ENCODE assay signal across 1 cellular context in the genomic region with DNA sequence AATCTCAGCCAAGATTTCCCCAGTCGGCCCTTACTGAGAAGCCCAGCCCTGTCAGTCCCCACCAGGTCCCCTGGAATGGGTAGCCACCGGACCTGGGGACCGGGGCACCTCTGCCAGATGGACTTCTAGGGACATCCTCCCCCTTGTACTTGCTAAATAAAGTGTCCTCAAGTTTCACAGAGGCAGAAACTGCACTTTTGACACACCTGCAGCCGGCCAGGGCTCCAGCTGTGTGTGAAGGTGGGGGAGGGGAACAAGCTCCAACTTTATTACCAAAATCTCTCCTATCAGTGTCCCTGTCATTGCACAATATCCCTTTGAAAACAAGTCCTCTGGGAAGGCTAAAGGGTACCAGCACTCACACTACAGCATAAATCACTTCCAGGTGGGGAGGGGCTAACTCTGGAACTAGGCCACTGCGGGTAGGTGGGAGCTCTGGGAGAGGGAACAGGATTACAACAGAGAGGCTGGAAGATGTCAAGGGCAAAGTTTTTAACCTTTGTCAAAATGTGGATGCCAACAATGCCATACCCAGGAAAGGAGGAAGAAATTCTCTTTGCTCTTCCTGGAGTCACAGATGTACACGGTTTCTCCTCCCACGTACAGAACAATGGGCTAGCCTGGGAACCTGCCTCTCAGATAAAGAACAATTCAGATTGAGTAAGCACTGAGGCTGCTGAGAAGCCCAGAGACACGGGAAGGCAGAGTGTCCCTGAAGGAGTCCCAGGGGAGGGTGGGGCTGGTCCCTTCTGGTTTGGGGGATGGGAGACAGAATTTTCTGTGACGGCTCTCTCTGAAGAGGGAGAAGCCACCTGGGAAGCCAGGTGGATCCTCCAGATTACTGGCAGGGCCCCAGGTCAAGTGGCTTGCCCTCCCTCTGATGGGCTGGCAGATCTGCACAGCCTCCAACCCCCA.
TF ChIP-seq lines count a peak whose summit lies in the region.

No MANE protein-coding gene starts in this region.

TF ChIP-seq in HepG2, 621 proteins besides CTCF, POLR2A, EP300 and RAD21 (continues in another document):
- no peak for TF ChIP-seq TAF15 (IDR thresholded peaks at IDR 0.05; ENCODE audit: low read depth, low read length, poor library complexity, severe bottlenecking)
- TF ChIP-seq SMC3 (IDR thresholded peaks at IDR 0.05; ENCODE audit: low read length): peak; percentile 9; the same call in 1 of the 2 replicates
- TF ChIP-seq, protein P1, sequence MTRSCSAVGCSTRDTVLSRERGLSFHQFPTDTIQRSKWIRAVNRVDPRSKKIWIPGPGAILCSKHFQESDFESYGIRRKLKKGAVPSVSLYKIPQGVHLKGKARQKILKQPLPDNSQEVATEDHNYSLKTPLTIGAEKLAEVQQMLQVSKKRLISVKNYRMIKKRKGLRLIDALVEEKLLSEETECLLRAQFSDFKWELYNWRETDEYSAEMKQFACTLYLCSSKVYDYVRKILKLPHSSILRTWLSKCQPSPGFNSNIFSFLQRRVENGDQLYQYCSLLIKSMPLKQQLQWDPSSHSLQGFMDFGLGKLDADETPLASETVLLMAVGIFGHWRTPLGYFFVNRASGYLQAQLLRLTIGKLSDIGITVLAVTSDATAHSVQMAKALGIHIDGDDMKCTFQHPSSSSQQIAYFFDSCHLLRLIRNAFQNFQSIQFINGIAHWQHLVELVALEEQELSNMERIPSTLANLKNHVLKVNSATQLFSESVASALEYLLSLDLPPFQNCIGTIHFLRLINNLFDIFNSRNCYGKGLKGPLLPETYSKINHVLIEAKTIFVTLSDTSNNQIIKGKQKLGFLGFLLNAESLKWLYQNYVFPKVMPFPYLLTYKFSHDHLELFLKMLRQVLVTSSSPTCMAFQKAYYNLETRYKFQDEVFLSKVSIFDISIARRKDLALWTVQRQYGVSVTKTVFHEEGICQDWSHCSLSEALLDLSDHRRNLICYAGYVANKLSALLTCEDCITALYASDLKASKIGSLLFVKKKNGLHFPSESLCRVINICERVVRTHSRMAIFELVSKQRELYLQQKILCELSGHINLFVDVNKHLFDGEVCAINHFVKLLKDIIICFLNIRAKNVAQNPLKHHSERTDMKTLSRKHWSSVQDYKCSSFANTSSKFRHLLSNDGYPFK (CRISPR knock-in tag; IDR thresholded peaks at IDR 0.05; ENCODE audit: borderline replicate concordance): no peak; the same call in 1 of the 2 replicates
- TF ChIP-seq, protein P2, sequence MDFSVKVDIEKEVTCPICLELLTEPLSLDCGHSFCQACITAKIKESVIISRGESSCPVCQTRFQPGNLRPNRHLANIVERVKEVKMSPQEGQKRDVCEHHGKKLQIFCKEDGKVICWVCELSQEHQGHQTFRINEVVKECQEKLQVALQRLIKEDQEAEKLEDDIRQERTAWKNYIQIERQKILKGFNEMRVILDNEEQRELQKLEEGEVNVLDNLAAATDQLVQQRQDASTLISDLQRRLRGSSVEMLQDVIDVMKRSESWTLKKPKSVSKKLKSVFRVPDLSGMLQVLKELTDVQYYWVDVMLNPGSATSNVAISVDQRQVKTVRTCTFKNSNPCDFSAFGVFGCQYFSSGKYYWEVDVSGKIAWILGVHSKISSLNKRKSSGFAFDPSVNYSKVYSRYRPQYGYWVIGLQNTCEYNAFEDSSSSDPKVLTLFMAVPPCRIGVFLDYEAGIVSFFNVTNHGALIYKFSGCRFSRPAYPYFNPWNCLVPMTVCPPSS (IDR thresholded peaks at IDR 0.05): no peak
- peak; percentile 82 for TF ChIP-seq REPIN1 (CRISPR knock-in tag; IDR thresholded peaks at IDR 0.05; ENCODE audit: borderline replicate concordance, low read depth)
- TF ChIP-seq RFX3 (CRISPR knock-in tag; IDR thresholded peaks at IDR 0.05): no peak
- TF ChIP-seq ZSCAN9 (CRISPR knock-in tag; IDR thresholded peaks at IDR 0.05; ENCODE audit: borderline replicate concordance): no peak
- TF ChIP-seq, protein P3, sequence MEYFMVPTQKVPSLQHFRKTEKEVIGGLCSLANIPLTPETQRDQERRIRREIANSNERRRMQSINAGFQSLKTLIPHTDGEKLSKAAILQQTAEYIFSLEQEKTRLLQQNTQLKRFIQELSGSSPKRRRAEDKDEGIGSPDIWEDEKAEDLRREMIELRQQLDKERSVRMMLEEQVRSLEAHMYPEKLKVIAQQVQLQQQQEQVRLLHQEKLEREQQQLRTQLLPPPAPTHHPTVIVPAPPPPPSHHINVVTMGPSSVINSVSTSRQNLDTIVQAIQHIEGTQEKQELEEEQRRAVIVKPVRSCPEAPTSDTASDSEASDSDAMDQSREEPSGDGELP (IDR thresholded peaks at IDR 0.05; ENCODE audit: borderline replicate concordance, low read depth): peak; percentile 96
- TF ChIP-seq NRL (CRISPR knock-in tag; IDR thresholded peaks at IDR 0.05; ENCODE audit: borderline replicate concordance): no peak
- peak; percentile 89 for TF ChIP-seq HMG20B (CRISPR knock-in tag; conservative IDR thresholded peaks at IDR 0.05)
- peak; percentile 78 for TF ChIP-seq SAP130 (CRISPR knock-in tag; IDR thresholded peaks at IDR 0.05; ENCODE audit: low read depth)
- TF ChIP-seq SOX6 (IDR thresholded peaks at IDR 0.05): no peak
- peak; percentile 93 for TF ChIP-seq SOX6 (CRISPR knock-in tag; IDR thresholded peaks at IDR 0.05)
- TF ChIP-seq GATAD1 (CRISPR knock-in tag; IDR thresholded peaks at IDR 0.05): peak; percentile 54; the same call in 1 of the 2 replicates
- peak; percentile 92 for TF ChIP-seq RCOR2 (CRISPR knock-in tag; IDR thresholded peaks at IDR 0.05)
- TF ChIP-seq ZMYM2 (CRISPR knock-in tag; IDR thresholded peaks at IDR 0.05): peak; percentile 93
- TF ChIP-seq TBX3 (IDR thresholded peaks at IDR 0.05; ENCODE audit: borderline replicate concordance): no peak
- TF ChIP-seq POLR2AphosphoS2 (IDR thresholded peaks at IDR 0.05; ENCODE audit: low read depth, low read length): no peak
- TF ChIP-seq MAFK (conservative IDR thresholded peaks at IDR 0.05 in 1 of 2, IDR thresholded peaks at IDR 0.05 in 1 of 2; ENCODE audit: low read length in 2 of 2): no peak
- TF ChIP-seq ZNF644 (CRISPR knock-in tag; IDR thresholded peaks at IDR 0.05; ENCODE audit: low read depth): no peak
- no peak for TF ChIP-seq ZNF564 (CRISPR knock-in tag; IDR thresholded peaks at IDR 0.05)
- peak; percentile 99 for TF ChIP-seq CEBPG (CRISPR knock-in tag; IDR thresholded peaks at IDR 0.05)
- TF ChIP-seq, protein P4, sequence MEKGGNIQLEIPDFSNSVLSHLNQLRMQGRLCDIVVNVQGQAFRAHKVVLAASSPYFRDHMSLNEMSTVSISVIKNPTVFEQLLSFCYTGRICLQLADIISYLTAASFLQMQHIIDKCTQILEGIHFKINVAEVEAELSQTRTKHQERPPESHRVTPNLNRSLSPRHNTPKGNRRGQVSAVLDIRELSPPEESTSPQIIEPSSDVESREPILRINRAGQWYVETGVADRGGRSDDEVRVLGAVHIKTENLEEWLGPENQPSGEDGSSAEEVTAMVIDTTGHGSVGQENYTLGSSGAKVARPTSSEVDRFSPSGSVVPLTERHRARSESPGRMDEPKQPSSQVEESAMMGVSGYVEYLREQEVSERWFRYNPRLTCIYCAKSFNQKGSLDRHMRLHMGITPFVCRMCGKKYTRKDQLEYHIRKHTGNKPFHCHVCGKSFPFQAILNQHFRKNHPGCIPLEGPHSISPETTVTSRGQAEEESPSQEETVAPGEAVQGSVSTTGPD (CRISPR knock-in tag; IDR thresholded peaks at IDR 0.05): peak; percentile 74; the same call in 1 of the 2 replicates
- TF ChIP-seq, protein P5, sequence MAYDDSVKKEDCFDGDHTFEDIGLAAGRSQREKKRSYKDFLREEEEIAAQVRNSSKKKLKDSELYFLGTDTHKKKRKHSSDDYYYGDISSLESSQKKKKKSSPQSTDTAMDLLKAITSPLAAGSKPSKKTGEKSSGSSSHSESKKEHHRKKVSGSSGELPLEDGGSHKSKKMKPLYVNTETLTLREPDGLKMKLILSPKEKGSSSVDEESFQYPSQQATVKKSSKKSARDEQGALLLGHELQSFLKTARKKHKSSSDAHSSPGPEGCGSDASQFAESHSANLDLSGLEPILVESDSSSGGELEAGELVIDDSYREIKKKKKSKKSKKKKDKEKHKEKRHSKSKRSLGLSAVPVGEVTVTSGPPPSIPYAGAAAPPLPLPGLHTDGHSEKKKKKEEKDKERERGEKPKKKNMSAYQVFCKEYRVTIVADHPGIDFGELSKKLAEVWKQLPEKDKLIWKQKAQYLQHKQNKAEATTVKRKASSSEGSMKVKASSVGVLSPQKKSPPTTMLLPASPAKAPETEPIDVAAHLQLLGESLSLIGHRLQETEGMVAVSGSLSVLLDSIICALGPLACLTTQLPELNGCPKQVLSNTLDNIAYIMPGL (CRISPR knock-in tag; IDR thresholded peaks at IDR 0.05; ENCODE audit: borderline replicate concordance in 1 of 2, low read depth in 1 of 2): 0 out of 4 replicates have a peak, but pooled peaks of 1 of the 2 experiments have one; percentile 18
- TF ChIP-seq, protein P6, sequence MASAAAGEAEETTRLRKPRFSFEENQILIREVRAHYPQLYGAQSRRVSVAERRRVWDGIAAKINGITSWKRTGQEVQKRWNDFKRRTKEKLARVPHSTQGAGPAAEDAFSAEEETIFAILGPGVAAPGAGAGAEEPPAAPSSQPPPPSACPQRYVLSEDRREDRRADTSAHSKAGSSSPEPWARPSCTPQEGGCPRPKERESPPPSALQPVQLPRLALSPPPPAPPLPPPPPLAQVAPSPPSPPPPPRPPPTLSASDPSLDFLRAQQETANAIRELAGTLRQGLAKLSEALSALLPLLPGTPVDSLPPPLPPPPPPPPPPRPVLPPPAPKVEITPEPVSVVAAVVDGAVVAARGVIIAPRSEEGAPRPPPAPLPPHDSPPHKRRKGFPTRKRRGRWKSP (CRISPR knock-in tag; IDR thresholded peaks at IDR 0.05): no peak
- TF ChIP-seq TBP (CRISPR knock-in tag; IDR thresholded peaks at IDR 0.05): no peak
- TF ChIP-seq FOXJ3 (CRISPR knock-in tag; IDR thresholded peaks at IDR 0.05; ENCODE audit: borderline replicate concordance): peak; percentile 66; the same call in 1 of the 2 replicates
- TF ChIP-seq MBD4 (IDR thresholded peaks at IDR 0.05; ENCODE audit: borderline replicate concordance, low read length): no peak
- peak; percentile 49 for TF ChIP-seq ELF1 (CRISPR knock-in tag; IDR thresholded peaks at IDR 0.05)
- TF ChIP-seq, protein P7, sequence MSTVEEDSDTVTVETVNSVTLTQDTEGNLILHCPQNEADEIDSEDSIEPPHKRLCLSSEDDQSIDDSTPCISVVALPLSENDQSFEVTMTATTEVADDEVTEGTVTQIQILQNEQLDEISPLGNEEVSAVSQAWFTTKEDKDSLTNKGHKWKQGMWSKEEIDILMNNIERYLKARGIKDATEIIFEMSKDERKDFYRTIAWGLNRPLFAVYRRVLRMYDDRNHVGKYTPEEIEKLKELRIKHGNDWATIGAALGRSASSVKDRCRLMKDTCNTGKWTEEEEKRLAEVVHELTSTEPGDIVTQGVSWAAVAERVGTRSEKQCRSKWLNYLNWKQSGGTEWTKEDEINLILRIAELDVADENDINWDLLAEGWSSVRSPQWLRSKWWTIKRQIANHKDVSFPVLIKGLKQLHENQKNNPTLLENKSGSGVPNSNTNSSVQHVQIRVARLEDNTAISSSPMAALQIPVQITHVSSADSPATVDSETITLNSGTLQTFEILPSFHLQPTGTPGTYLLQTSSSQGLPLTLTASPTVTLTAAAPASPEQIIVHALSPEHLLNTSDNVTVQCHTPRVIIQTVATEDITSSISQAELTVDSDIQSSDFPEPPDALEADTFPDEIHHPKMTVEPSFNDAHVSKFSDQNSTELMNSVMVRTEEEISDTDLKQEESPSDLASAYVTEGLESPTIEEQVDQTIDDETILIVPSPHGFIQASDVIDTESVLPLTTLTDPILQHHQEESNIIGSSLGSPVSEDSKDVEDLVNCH (CRISPR knock-in tag; IDR thresholded peaks at IDR 0.05): no peak
- TF ChIP-seq, protein P8, sequence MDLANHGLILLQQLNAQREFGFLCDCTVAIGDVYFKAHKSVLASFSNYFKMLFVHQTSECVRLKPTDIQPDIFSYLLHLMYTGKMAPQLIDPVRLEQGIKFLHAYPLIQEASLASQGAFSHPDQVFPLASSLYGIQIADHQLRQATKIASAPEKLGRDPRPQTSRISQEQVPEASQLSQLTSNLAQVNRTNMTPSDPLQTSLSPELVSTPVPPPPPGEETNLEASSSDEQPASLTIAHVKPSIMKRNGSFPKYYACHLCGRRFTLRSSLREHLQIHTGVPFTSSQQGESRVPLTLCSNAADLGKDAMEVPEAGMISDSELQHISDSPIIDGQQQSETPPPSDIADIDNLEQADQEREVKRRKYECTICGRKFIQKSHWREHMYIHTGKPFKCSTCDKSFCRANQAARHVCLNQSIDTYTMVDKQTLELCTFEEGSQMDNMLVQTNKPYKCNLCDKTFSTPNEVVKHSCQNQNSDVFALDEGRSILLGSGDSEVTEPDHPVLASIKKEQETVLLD (CRISPR knock-in tag; IDR thresholded peaks at IDR 0.05; ENCODE audit: low read depth): no peak; the same call in 1 of the 2 replicates
- TF ChIP-seq, protein P9, sequence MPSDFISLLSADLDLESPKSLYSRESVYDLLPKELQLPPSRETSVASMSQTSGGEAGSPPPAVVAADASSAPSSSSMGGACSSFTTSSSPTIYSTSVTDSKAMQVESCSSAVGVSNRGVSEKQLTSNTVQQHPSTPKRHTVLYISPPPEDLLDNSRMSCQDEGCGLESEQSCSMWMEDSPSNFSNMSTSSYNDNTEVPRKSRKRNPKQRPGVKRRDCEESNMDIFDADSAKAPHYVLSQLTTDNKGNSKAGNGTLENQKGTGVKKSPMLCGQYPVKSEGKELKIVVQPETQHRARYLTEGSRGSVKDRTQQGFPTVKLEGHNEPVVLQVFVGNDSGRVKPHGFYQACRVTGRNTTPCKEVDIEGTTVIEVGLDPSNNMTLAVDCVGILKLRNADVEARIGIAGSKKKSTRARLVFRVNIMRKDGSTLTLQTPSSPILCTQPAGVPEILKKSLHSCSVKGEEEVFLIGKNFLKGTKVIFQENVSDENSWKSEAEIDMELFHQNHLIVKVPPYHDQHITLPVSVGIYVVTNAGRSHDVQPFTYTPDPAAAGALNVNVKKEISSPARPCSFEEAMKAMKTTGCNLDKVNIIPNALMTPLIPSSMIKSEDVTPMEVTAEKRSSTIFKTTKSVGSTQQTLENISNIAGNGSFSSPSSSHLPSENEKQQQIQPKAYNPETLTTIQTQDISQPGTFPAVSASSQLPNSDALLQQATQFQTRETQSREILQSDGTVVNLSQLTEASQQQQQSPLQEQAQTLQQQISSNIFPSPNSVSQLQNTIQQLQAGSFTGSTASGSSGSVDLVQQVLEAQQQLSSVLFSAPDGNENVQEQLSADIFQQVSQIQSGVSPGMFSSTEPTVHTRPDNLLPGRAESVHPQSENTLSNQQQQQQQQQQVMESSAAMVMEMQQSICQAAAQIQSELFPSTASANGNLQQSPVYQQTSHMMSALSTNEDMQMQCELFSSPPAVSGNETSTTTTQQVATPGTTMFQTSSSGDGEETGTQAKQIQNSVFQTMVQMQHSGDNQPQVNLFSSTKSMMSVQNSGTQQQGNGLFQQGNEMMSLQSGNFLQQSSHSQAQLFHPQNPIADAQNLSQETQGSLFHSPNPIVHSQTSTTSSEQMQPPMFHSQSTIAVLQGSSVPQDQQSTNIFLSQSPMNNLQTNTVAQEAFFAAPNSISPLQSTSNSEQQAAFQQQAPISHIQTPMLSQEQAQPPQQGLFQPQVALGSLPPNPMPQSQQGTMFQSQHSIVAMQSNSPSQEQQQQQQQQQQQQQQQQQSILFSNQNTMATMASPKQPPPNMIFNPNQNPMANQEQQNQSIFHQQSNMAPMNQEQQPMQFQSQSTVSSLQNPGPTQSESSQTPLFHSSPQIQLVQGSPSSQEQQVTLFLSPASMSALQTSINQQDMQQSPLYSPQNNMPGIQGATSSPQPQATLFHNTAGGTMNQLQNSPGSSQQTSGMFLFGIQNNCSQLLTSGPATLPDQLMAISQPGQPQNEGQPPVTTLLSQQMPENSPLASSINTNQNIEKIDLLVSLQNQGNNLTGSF (CRISPR knock-in tag; IDR thresholded peaks at IDR 0.05): no peak
